8 cellular contexts compared by ENCODE assay signal in genomic region chr1:13828454-13829151, GRCh38.
A peak's percentile ranks its signal among the peaks of the same experiment; 100 is the strongest.
DNase-seq lines count a peak whose midpoint lies in the region; ATAC-seq and TF ChIP-seq lines count a peak whose summit lies in the region.

No MANE protein-coding gene starts in this region.

- peak; percentile 56 for ATAC-seq in GM18511 (IDR thresholded peaks at IDR 0.05; ENCODE audit: unreplicated experiment)
- ATAC-seq in GM18505 (IDR thresholded peaks at IDR 0.05; ENCODE audit: unreplicated experiment): no peak
- no peak for ATAC-seq in GM21825 (IDR thresholded peaks at IDR 0.05; ENCODE audit: unreplicated experiment)

- no peaks in the 10 kb centered on the region for H3K36me3 ChIP-seq in OCI-LY1 (ENCODE audit: insufficient read depth, low read length)
- H3K36me3 ChIP-seq in neural progenitor cell: no peaks in the 10 kb centered on the region

- in situ Hi-C loops in ACHN (cut with HindIII; ENCODE audit: low pct_ligation_motif_present, low pct_unique_long_range_greater_than_20kb, low sequenced_read_pairs): no loop called here

- H3K9ac ChIP-seq in OCI-LY1 (ENCODE audit: low read length) (peak overlapping the region; percentile 46; the same call in 1 of the 2 replicates), neural progenitor cell (no peak overlapping the region)

- no peak overlapping the region for H3K4me3 Mint-ChIP-seq in endothelial cell (ENCODE audit: unreplicated experiment)
- H3K4me3 Mint-ChIP-seq in neural progenitor cell: no peak overlapping the region

- H3K9me3 Mint-ChIP-seq in endothelial cell (ENCODE audit: unreplicated experiment) (no peaks in the 10 kb centered on the region), neural progenitor cell (no peaks in the 10 kb centered on the region)

- H3F3A ChIP-seq in OCI-LY1 (ENCODE audit: insufficient read depth, low read length): no peaks in the 10 kb centered on the region
- no peaks in the 10 kb centered on the region for H3F3A ChIP-seq in neural progenitor cell (ENCODE audit: low read depth)

- H3K9me3 ChIP-seq in OCI-LY1 (ENCODE audit: low read length): no peaks in the 10 kb centered on the region
- H3K9me3 ChIP-seq in neural progenitor cell (ENCODE audit: low read depth): no peaks in the 10 kb centered on the region

- H3K36me3 Mint-ChIP-seq in endothelial cell (ENCODE audit: low read depth, unreplicated experiment) (no peaks in the 10 kb centered on the region), neural progenitor cell (peaks cover 13% of the 10 kb centered on the region)

- H3K4me3 ChIP-seq in OCI-LY1 (ENCODE audit: low read depth, low read length, poor library complexity, severe bottlenecking): peak overlapping the region; percentile 55
- no peak overlapping the region for H3K4me3 ChIP-seq in neural progenitor cell

- no peaks in the 10 kb centered on the region for H3K9me2 ChIP-seq in OCI-LY1 (ENCODE audit: low read depth, low read length)

- DNase-seq in ACHN: peak; percentile 15
- peak; percentile 62 for DNase-seq in endothelial cell (ENCODE audit: low spot score)
- peak; percentile 59 for DNase-seq in neural progenitor cell (ENCODE audit: low spot score)
- no peak for DNase-seq in stimulated activated naive CD4-positive, alpha-beta T cell treated with Interleukin-2 at 50 U/mL for 16 hours (lab: John Stamatoyannopoulos, UW)

- H3K4me1 ChIP-seq in OCI-LY1 (ENCODE audit: insufficient read depth, low read length, severe bottlenecking): peaks cover 5% of the 10 kb centered on the region
- H3K4me1 ChIP-seq in neural progenitor cell: no peaks in the 10 kb centered on the region

- H3K27me3 ChIP-seq in OCI-LY1 (ENCODE audit: insufficient read depth, low read length): no peaks in the 10 kb centered on the region
- H3K27me3 ChIP-seq in neural progenitor cell: peaks cover 6% of the 10 kb centered on the region

- no peak overlapping the region for H3K27ac ChIP-seq in OCI-LY1 (ENCODE audit: low read depth, low read length, poor library complexity, severe bottlenecking)
- no peak overlapping the region for H3K27ac ChIP-seq in neural progenitor cell

- no peaks in the 10 kb centered on the region for H3K79me2 ChIP-seq in OCI-LY1 (ENCODE audit: insufficient read depth, low read length)
- no peaks in the 10 kb centered on the region for H3K79me2 ChIP-seq in neural progenitor cell (ENCODE audit: low read depth)

- H3K27me3 Mint-ChIP-seq in endothelial cell (ENCODE audit: unreplicated experiment) (peaks cover 4% of the 10 kb centered on the region), neural progenitor cell (ENCODE audit: insufficient read depth, low read depth) (peaks cover 7% of the 10 kb centered on the region)

- no peak for TF ChIP-seq POLR2A in GM18505 (IDR thresholded peaks at IDR 0.05; ENCODE audit: borderline replicate concordance, extremely low read depth, insufficient read depth, insufficient read length)

- TF ChIP-seq CTCF in OCI-LY1 (IDR thresholded peaks at IDR 0.05; ENCODE audit: low read length): peak; percentile 86
- TF ChIP-seq CTCF in endothelial cell (IDR thresholded peaks at IDR 0.05; ENCODE audit: unreplicated experiment): peak; percentile 68
- TF ChIP-seq CTCF in neural progenitor cell (IDR thresholded peaks at IDR 0.05): peak; percentile 71

- H3K4me2 ChIP-seq in OCI-LY1 (ENCODE audit: low read length) (peak overlapping the region; percentile 61), neural progenitor cell (no peak overlapping the region)

- H2AFZ ChIP-seq in OCI-LY1 (ENCODE audit: low read length): 0 out of 2 replicates have a peak overlapping the region, but pooled peaks have one; percentile 39
- peak overlapping the region; percentile 51 for H2AFZ ChIP-seq in neural progenitor cell (replicated peaks)

- H3K27ac Mint-ChIP-seq in endothelial cell (ENCODE audit: unreplicated experiment) (no peak overlapping the region), neural progenitor cell (no peak overlapping the region)

- H4K20me1 ChIP-seq in OCI-LY1 (ENCODE audit: insufficient read depth, low read length) (no peaks in the 10 kb centered on the region), neural progenitor cell (ENCODE audit: low read depth) (no peaks in the 10 kb centered on the region)

- H3K4me1 Mint-ChIP-seq in endothelial cell (ENCODE audit: unreplicated experiment): no peaks in the 10 kb centered on the region
- H3K4me1 Mint-ChIP-seq in neural progenitor cell: no peaks in the 10 kb centered on the region
